ENCODE assay signal across 23 cellular contexts in the genomic region with DNA sequence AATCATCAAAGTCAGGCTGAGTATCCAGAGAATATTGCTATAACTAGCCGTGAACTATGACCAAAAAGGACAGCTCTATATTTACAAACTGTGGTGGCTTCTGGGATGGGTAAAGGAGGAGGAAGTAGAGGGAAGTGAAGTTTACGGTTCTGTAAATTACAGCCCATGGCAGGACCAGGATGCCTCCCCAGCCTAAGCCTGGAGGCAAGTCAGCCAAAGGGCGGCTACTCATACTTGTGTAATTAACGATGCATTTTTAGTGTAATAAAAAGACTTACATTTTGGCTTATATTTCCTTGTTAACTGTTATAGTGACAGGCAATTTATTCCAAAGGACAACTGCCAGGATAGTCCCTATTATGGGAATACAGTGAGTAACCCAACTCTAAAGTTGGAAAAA.
DNase-seq lines count a peak whose midpoint lies in the region; ATAC-seq, FAIRE-seq and TF ChIP-seq lines count a peak whose summit lies in the region.
"Had no signal": no experiment of that assay in that cellular context is flagged by ENCODE, and none has a peak within 500 bp of the region (broad histone marks: within the 10 kb centered on the region; RNA-seq: fewer than 3 reads in every experiment).

No MANE protein-coding gene starts in this region.

- H3K9me1 ChIP-seq in keratinocyte (ENCODE audit: control insufficient read depth, extremely low read depth, insufficient read depth, low read length): no peaks in the 10 kb centered on the region

- H3K79me2 ChIP-seq in PC-3 (ENCODE audit: low read length) (no peaks in the 10 kb centered on the region), keratinocyte (ENCODE audit: control insufficient read depth, insufficient read depth, low read length) (no peaks in the 10 kb centered on the region), trophoblast cell (ENCODE audit: control insufficient read depth, insufficient read depth, low read length, poor library complexity) (no peaks in the 10 kb centered on the region)

- no peaks in the 10 kb centered on the region for H3K27me3 Mint-ChIP-seq in glutamatergic neuron (ENCODE audit: unreplicated experiment)

- H3K4me3 ChIP-seq in PC-3 (ENCODE audit: low read length): no peak overlapping the region
- no peak overlapping the region for H3K4me3 ChIP-seq in keratinocyte (ENCODE audit: control insufficient read depth in 2 of 3, extremely low read depth in 1 of 3, insufficient read depth in 2 of 3, low read depth in 1 of 3, low read length in 3 of 3)
- no peak overlapping the region for H3K4me3 ChIP-seq in trophoblast cell (ENCODE audit: low read depth, low read length)
- H3K4me3 ChIP-seq: GM12878 had no signal

- H2BK12ac ChIP-seq in trophoblast cell (ENCODE audit: low read length): no peak overlapping the region

- no peak overlapping the region for H3K27ac ChIP-seq in PC-3 (ENCODE audit: low read length)
- H3K27ac ChIP-seq in keratinocyte (ENCODE audit: control insufficient read depth, insufficient read depth, low read length): no peak overlapping the region
- H3K27ac ChIP-seq in trophoblast cell (ENCODE audit: low read depth, low read length): no peak overlapping the region
- H3K27ac ChIP-seq: C4-2B had no signal

- no peak for FAIRE-seq in keratinocyte (lab: Jason Lieb, UNC)
- FAIRE-seq: GM12878, HTR-8/SVneo had no signal

- H3K36me3 ChIP-seq in PC-3 (ENCODE audit: low read depth, low read length) (no peaks in the 10 kb centered on the region), keratinocyte (ENCODE audit: control insufficient read depth in 2 of 2, extremely low read depth in 1 of 2, insufficient read depth in 2 of 2, low read length in 2 of 2) (no peaks in the 10 kb centered on the region), trophoblast cell (ENCODE audit: control insufficient read depth in 1 of 2, insufficient read depth in 2 of 2, low read length in 2 of 2) (no peaks in the 10 kb centered on the region)

- H4K91ac ChIP-seq in trophoblast cell (ENCODE audit: low read depth, low read length): no peak overlapping the region

- no peaks in the 10 kb centered on the region for H3K79me1 ChIP-seq in trophoblast cell (ENCODE audit: low read length)

- POLR2A ChIA-PET in PC-3 (lab: Charles Lee; ENCODE audit: unreplicated experiment): no interaction called here

- H3F3A ChIP-seq in PC-3 (ENCODE audit: low read length, unreplicated experiment): no peaks in the 10 kb centered on the region

- CTCF ChIA-PET in PC-3 (lab: Charles Lee): no interaction called here

- ATAC-seq in PC-3: peak; percentile 81
- ATAC-seq in stimulated activated naive CD8-positive, alpha-beta T cell treated with anti-CD3 and anti-CD28 coated beads, Interleukin-15, Interleukin-2, amounts not matched to agents 100 U/mL and 50 U/mL, for 24 hours: no peak
- ATAC-seq: GM12878, HCT116 had no signal

- intact Hi-C loops in PC-3 (cut with micrococcal nuclease): no loop called here

- dilution Hi-C loops in keratinocyte (cut with MboI; ENCODE audit: extremely low pct_ligation_motif_present, low sequenced_read_pairs): no loop called here

- H3K4me2 ChIP-seq in PC-3 (ENCODE audit: low read length): peak overlapping the region; percentile 21; the same call in 1 of the 2 replicates
- H3K4me2 ChIP-seq in keratinocyte (ENCODE audit: control insufficient read depth, extremely low read depth, insufficient read depth, low read depth, low read length): no peak overlapping the region
- no peak overlapping the region for H3K4me2 ChIP-seq in trophoblast cell (ENCODE audit: low read length)

- H3K4me1 ChIP-seq in PC-3 (ENCODE audit: insufficient read depth, low read length) (peaks cover 7% of the 10 kb centered on the region; the same call in 1 of the 2 replicates), keratinocyte (ENCODE audit: control insufficient read depth, extremely low read depth, insufficient read depth, low read length) (peaks cover 3% of the 10 kb centered on the region), trophoblast cell (ENCODE audit: control insufficient read depth in 1 of 2, insufficient read depth in 2 of 2, low read length in 2 of 2) (no peaks in the 10 kb centered on the region)

- TF ChIP-seq CTCF in PC-3 (conservative IDR thresholded peaks at IDR 0.05; ENCODE audit: low read depth, low read length) (no peak), keratinocyte (optimal IDR thresholded peaks at IDR 0.05 in 1 of 3, IDR thresholded peaks at IDR 0.05 in 1 of 3, conservative IDR thresholded peaks at IDR 0.05 in 1 of 3; ENCODE audit: extremely low read depth in 1 of 3, insufficient read depth in 2 of 3, low read length in 3 of 3) (no peak), GM13976 (IDR thresholded peaks at IDR 0.05; ENCODE audit: borderline replicate concordance, control extremely low read depth, extremely low read depth, insufficient read depth, missing control alignments) (no peak), glutamatergic neuron (IDR thresholded peaks at IDR 0.05; ENCODE audit: partially characterized antibody, unreplicated experiment) (no peak)

- no peaks in the 10 kb centered on the region for H3K9me2 ChIP-seq in PC-3 (replicated peaks; ENCODE audit: low read length)

- no peak overlapping the region for H3K23ac ChIP-seq in trophoblast cell (ENCODE audit: low read length)

- no peak overlapping the region for H3K9ac ChIP-seq in PC-3 (ENCODE audit: low read length)
- H3K9ac ChIP-seq in keratinocyte (ENCODE audit: control insufficient read depth, extremely low read depth, insufficient read depth, low read length): no peak overlapping the region
- H3K9ac ChIP-seq in trophoblast cell (ENCODE audit: low read length): no peak overlapping the region

- no peak overlapping the region for H3K4me3 Mint-ChIP-seq in glutamatergic neuron (ENCODE audit: unreplicated experiment)

- no peaks in the 10 kb centered on the region for H3K4me1 Mint-ChIP-seq in glutamatergic neuron (ENCODE audit: low read depth, unreplicated experiment)

- no peak overlapping the region for H3K14ac ChIP-seq in trophoblast cell (ENCODE audit: low read length)

- H2AFZ ChIP-seq in PC-3 (ENCODE audit: low read length) (peak overlapping the region; percentile 15; the same call in 1 of the 2 replicates), keratinocyte (ENCODE audit: control insufficient read depth, low read length) (peak overlapping the region; percentile 21), trophoblast cell (ENCODE audit: insufficient read depth, low read length, poor library complexity) (no peak overlapping the region)

- H3K27ac Mint-ChIP-seq in glutamatergic neuron (ENCODE audit: unreplicated experiment): no peak overlapping the region

- WGBS in trophoblast cell (ENCODE audit: extremely low coverage, insufficient coverage, insufficient read length): no CpG with 5 or more reads among the region's 4 CpGs

- DNase-seq in GM03348 (ENCODE audit: low spot score) (peak; percentile 16), PC-3 (peak; percentile 42), keratinocyte (ENCODE audit: low read depth, low spot score) (no peak), trophoblast cell (peak; percentile 17 to 26), GM13976 (ENCODE audit: low spot score) (no peak), glutamatergic neuron (no peak), NCI-H1105 (lab: John Stamatoyannopoulos, UW) (no peak)
- no peak for DNase-seq in stimulated activated naive CD8-positive, alpha-beta T cell treated with anti-CD3 and anti-CD28 coated beads, Interleukin-15, Interleukin-2, amounts not matched to agents 100 U/mL and 50 U/mL, for 24 hours
- DNase-seq: DMS53, EL, GF-D8, GOT3, KG1, NCI-H1105 treated with DMSO at 0.1 percent for 48 hours, NCI-H2029 treated with DMSO at 0.1 percent for 48 hours, NCI-H2171, NCI-H524 treated with DMSO at 0.1 percent for 48 hours, NCI-H82, Right ventricle myocardium superior had no signal

- H4K8ac ChIP-seq in trophoblast cell (ENCODE audit: low read depth, low read length): no peak overlapping the region

- no peak overlapping the region for H4K12ac ChIP-seq in trophoblast cell (ENCODE audit: low read depth, low read length)

- no peak overlapping the region for H3K4ac ChIP-seq in trophoblast cell (ENCODE audit: low read depth, low read length)

- H3K18ac ChIP-seq in trophoblast cell (ENCODE audit: low read length): no peak overlapping the region

- no peak overlapping the region for H2AK5ac ChIP-seq in trophoblast cell (ENCODE audit: low read length)

- no peak overlapping the region for H2BK5ac ChIP-seq in trophoblast cell (ENCODE audit: low read depth, low read length, poor library complexity)

- in situ Hi-C loops in GM13976 (cut with MboI; ENCODE audit: low sequenced_read_pairs, unreplicated experiment): no loop called here

- no peak overlapping the region for H2BK120ac ChIP-seq in trophoblast cell (ENCODE audit: insufficient read depth, low read length, poor library complexity)

- no peaks in the 10 kb centered on the region for H4K20me1 ChIP-seq in PC-3 (ENCODE audit: low read length)
- H4K20me1 ChIP-seq in keratinocyte (ENCODE audit: control insufficient read depth, extremely low read depth, insufficient read depth, low read length): no peaks in the 10 kb centered on the region

- H3K9me3 ChIP-seq in PC-3 (ENCODE audit: low read length) (no peaks in the 10 kb centered on the region), keratinocyte (ENCODE audit: control insufficient read depth, low read depth, low read length) (no peaks in the 10 kb centered on the region), trophoblast cell (ENCODE audit: insufficient read depth, low read depth, low read length) (no peaks in the 10 kb centered on the region)

- H3K27me3 ChIP-seq in PC-3 (ENCODE audit: low read length) (no peaks in the 10 kb centered on the region), keratinocyte (ENCODE audit: control insufficient read depth, extremely low read depth, insufficient read depth, low read length) (no peaks in the 10 kb centered on the region), trophoblast cell (ENCODE audit: insufficient read depth, low read length) (no peaks in the 10 kb centered on the region)

- BruUV-seq in PC-3 (replicated peaks; lab: Mats Ljungman, UMichigan): no TSS peak

- no peaks in the 10 kb centered on the region for H3K9me3 Mint-ChIP-seq in glutamatergic neuron (ENCODE audit: unreplicated experiment)

- no peaks in the 10 kb centered on the region for H3K36me3 Mint-ChIP-seq in glutamatergic neuron (ENCODE audit: unreplicated experiment)

Comparison
In these comparisons a context has a peak if more than half of its experiments do, and no peak if none do; other contexts are left out.
1. DNase-seq: peak in GM03348 (single experiment), PC-3 (single experiment) and trophoblast cell (2 of 2); none in keratinocyte (single experiment), stimulated activated naive CD8-positive, alpha-beta T cell treated with anti-CD3 and anti-CD28 coated beads, Interleukin-15, Interleukin-2, amounts not matched to agents 100 U/mL and 50 U/mL, for 24 hours (single experiment), GM13976 (single experiment), glutamatergic neuron (single experiment) and NCI-H1105 (single experiment).